In genomic region chrX:70128071-70128470, GRCh38 we compare ENCODE assay signal across 28 cellular contexts. TPM values are rescaled to one million over a fixed set of nuclear protein-coding genes. Genes with fewer than 3 reads are reported as not detected.
"Had no signal": no experiment of that assay in that cellular context is flagged by ENCODE, and none has a peak within 500 bp of the region (broad histone marks: within the 10 kb centered on the region; RNA-seq: fewer than 3 reads in every experiment).

No MANE protein-coding gene starts in this region.

- H3K4me3 ChIP-seq: breast epithelium, transverse colon had no signal

- DNase-seq: activated B cell treated with CpG ODN at 0.5 μM for 24 hours; activated CD4-positive, alpha-beta T cell treated with anti-CD3 and anti-CD28 coated beads for 4 hours; activated CD4-positive, alpha-beta T cell treated with anti-CD3 and anti-CD28 coated beads, Interleukin-2, amount 50 U/mL, for 48 hours; activated effector memory CD4-positive, alpha-beta T cell treated with Interleukin-2 at 50 U/mL for 16 hours; activated naive CD4-positive, alpha-beta T cell treated with anti-CD3 and anti-CD28 coated beads for 36 hours; activated naive CD8-positive, alpha-beta T cell treated with anti-CD3 and anti-CD28 coated beads, Interleukin-2, amount 10 ng/mL, durations not matched to agents 7 days and 5 days; activated T-cell treated with anti-CD3 and anti-CD28 coated beads, Interleukin-2, amount 50 U/mL, for 72 hours; amniotic stem cell; effector memory CD4-positive, alpha-beta T cell; foreskin melanocyte; hippocampal formation; islet precursor cell; left colon; mesenchymal stem cell; naive B cell; occipital lobe; posterior cingulate gyrus; stimulated activated naive B cell treated with anti-CD40 and anti-IgM and Interleukin-4, amounts not matched to agents 10 μg/mL and 1 μg/mL and 100 μg/mL, for 72 hours; T-helper 9 cell; transverse colon had no signal

- H3K27me3 ChIP-seq: transverse colon had no signal

- H3K36me3 ChIP-seq: breast epithelium, transverse colon had no signal

- H3K9me3 ChIP-seq: breast epithelium, transverse colon had no signal

- ATAC-seq: activated T-cell treated with anti-CD3 and anti-CD28 coated beads, Interleukin-2, amount 50 U/mL, for 72 hours; esophagus mucosa; sciatic nerve; stimulated activated naive B cell treated with anti-CD40 and anti-IgM and Interleukin-4, amounts not matched to agents 10 μg/mL and 1 μg/mL and 100 μg/mL, for 72 hours had no signal

- H3K4me1 ChIP-seq: breast epithelium, transverse colon had no signal

RNA-seq across cellular contexts. Expression of gene DGAT2L6, which starts 49.2 kb away (rescaled TPM):
- total RNA-seq: activated B cell treated with CpG ODN at 0.5 μM for 24 hours; activated CD8-positive, alpha-beta memory T cell treated with anti-CD3 and anti-CD28 coated beads for 36 hours; activated naive CD4-positive, alpha-beta T cell treated with anti-CD3 and anti-CD28 coated beads for 36 hours; activated naive CD8-positive, alpha-beta T cell treated with anti-CD3 and anti-CD28 coated beads, Interleukin-2, amount 10 ng/mL, durations not matched to agents 7 days and 5 days; activated T-cell treated with anti-CD3 and anti-CD28 coated beads, Interleukin-2, amount 50 U/mL, for 72 hours; breast epithelium; dermis microvascular lymphatic vessel endothelial cell; endothelial cell of umbilical vein; esophagus mucosa; left colon; mucosa of gallbladder; occipital lobe; sciatic nerve; temporal lobe; transverse colon had no signal
